1 cellular context compared by ENCODE assay signal in the genomic region with DNA sequence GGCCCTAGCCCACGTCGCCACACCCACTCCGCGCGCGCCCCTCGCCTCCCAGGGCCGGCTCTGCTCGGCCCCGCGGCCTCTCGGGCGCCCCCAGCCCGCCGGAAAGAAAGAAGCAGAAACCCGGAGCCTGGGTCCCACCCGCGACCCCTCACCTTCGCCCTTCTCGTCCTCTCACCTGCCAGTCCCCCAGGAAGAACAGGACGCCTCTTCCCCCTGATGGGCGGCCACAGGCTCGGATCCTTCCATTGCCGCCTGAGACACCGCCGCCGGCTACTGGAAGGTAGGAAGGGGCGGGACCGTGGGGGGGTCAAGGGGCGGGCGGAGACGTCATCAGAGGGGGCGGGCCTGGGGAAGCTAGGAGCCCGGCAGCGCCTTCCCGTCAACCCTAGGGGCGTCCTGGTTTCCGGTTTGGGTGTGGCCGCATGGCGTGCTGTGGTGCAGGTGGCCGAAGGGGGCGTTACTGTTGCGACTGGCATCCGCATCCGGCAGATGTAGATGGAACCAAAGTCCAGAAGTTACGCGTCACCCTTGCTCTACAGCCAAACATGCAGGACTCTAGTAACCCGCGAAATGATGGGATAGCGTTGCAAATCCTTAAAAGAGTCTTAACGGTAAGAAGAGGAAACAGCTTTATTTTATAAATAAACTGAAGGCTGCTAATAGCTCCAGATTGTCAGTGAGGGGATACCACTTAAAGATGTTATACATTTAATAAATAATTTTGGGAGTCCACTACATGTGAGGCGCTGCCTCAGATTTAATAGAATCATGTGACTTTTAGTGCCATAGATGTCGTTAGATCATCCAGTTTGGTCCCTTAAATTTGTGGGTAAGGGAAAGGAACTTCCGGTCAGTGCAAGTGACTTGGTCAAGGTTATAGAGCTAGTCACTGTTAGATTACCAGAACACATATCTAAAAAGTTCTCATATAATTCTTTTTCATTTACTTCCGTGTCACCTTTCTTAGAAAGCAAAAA.
A peak's percentile ranks its signal among the peaks of the same experiment; 100 is the strongest.
TF ChIP-seq lines count a peak whose summit lies in the region.

Gene UBA6 (minus strand): TSS at position 282 of the 977 bp plus-strand sequence. CDS start 36 bp downstream, at position 246.

TF ChIP-seq in GM12878, 131 proteins besides CTCF, POLR2A, EP300 and RAD21 (continued from another document and continues in another):
- TF ChIP-seq, protein P1, sequence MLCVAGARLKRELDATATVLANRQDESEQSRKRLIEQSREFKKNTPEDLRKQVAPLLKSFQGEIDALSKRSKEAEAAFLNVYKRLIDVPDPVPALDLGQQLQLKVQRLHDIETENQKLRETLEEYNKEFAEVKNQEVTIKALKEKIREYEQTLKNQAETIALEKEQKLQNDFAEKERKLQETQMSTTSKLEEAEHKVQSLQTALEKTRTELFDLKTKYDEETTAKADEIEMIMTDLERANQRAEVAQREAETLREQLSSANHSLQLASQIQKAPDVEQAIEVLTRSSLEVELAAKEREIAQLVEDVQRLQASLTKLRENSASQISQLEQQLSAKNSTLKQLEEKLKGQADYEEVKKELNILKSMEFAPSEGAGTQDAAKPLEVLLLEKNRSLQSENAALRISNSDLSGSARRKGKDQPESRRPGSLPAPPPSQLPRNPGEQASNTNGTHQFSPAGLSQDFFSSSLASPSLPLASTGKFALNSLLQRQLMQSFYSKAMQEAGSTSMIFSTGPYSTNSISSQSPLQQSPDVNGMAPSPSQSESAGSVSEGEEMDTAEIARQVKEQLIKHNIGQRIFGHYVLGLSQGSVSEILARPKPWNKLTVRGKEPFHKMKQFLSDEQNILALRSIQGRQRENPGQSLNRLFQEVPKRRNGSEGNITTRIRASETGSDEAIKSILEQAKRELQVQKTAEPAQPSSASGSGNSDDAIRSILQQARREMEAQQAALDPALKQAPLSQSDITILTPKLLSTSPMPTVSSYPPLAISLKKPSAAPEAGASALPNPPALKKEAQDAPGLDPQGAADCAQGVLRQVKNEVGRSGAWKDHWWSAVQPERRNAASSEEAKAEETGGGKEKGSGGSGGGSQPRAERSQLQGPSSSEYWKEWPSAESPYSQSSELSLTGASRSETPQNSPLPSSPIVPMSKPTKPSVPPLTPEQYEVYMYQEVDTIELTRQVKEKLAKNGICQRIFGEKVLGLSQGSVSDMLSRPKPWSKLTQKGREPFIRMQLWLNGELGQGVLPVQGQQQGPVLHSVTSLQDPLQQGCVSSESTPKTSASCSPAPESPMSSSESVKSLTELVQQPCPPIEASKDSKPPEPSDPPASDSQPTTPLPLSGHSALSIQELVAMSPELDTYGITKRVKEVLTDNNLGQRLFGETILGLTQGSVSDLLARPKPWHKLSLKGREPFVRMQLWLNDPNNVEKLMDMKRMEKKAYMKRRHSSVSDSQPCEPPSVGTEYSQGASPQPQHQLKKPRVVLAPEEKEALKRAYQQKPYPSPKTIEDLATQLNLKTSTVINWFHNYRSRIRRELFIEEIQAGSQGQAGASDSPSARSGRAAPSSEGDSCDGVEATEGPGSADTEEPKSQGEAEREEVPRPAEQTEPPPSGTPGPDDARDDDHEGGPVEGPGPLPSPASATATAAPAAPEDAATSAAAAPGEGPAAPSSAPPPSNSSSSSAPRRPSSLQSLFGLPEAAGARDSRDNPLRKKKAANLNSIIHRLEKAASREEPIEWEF (IDR thresholded peaks at IDR 0.05; ENCODE audit: insufficient replicate concordance, low read depth, low read length), result peak; percentile 38
- TF ChIP-seq USF2 (IDR thresholded peaks at IDR 0.05; ENCODE audit: borderline replicate concordance, low read depth, low read length), result no peak
- TF ChIP-seq TARDBP (IDR thresholded peaks at IDR 0.05; ENCODE audit: borderline replicate concordance), result no peak
- TF ChIP-seq CBX3 (IDR thresholded peaks at IDR 0.05; ENCODE audit: borderline replicate concordance, low read depth), result no peak
- TF ChIP-seq RFX5 (IDR thresholded peaks at IDR 0.05; ENCODE audit: low read depth, low read length), result 0 out of 2 replicates have a peak, but pooled peaks have one; percentile 33
- TF ChIP-seq, protein P2, sequence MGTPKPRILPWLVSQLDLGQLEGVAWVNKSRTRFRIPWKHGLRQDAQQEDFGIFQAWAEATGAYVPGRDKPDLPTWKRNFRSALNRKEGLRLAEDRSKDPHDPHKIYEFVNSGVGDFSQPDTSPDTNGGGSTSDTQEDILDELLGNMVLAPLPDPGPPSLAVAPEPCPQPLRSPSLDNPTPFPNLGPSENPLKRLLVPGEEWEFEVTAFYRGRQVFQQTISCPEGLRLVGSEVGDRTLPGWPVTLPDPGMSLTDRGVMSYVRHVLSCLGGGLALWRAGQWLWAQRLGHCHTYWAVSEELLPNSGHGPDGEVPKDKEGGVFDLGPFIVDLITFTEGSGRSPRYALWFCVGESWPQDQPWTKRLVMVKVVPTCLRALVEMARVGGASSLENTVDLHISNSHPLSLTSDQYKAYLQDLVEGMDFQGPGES (IDR thresholded peaks at IDR 0.05), result no peak
- TF ChIP-seq, protein P3, sequence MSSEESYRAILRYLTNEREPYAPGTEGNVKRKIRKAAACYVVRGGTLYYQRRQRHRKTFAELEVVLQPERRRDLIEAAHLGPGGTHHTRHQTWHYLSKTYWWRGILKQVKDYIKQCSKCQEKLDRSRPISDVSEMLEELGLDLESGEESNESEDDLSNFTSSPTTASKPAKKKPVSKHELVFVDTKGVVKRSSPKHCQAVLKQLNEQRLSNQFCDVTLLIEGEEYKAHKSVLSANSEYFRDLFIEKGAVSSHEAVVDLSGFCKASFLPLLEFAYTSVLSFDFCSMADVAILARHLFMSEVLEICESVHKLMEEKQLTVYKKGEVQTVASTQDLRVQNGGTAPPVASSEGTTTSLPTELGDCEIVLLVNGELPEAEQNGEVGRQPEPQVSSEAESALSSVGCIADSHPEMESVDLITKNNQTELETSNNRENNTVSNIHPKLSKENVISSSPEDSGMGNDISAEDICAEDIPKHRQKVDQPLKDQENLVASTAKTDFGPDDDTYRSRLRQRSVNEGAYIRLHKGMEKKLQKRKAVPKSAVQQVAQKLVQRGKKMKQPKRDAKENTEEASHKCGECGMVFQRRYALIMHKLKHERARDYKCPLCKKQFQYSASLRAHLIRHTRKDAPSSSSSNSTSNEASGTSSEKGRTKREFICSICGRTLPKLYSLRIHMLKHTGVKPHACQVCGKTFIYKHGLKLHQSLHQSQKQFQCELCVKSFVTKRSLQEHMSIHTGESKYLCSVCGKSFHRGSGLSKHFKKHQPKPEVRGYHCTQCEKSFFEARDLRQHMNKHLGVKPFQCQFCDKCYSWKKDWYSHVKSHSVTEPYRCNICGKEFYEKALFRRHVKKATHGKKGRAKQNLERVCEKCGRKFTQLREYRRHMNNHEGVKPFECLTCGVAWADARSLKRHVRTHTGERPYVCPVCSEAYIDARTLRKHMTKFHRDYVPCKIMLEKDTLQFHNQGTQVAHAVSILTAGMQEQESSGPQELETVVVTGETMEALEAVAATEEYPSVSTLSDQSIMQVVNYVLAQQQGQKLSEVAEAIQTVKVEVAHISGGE (CRISPR knock-in tag; IDR thresholded peaks at IDR 0.05), result no peak
- no peak for TF ChIP-seq FOXM1 (IDR thresholded peaks at IDR 0.05; ENCODE audit: low read depth, low read length)
- TF ChIP-seq SMARCA5 (IDR thresholded peaks at IDR 0.05), result peak; percentile 19; the same call in 1 of the 2 replicates
- peak; percentile 84 for TF ChIP-seq YY1 (IDR thresholded peaks at IDR 0.05; ENCODE audit: low read depth, low read length)
- TF ChIP-seq SUZ12 (IDR thresholded peaks at IDR 0.05; ENCODE audit: unreplicated experiment), result no peak
- no peak for TF ChIP-seq SIX5 (IDR thresholded peaks at IDR 0.05; ENCODE audit: low read depth, low read length, severe bottlenecking)
- TF ChIP-seq ELK1 (IDR thresholded peaks at IDR 0.05; ENCODE audit: low read depth, low read length), result peak; percentile 72; the same call in 1 of the 2 replicates
- no peak for TF ChIP-seq ZZZ3 (IDR thresholded peaks at IDR 0.05; ENCODE audit: control insufficient read depth, insufficient read length, low read depth)
- TF ChIP-seq TCF12 (IDR thresholded peaks at IDR 0.05; ENCODE audit: low read depth, low read length), result peak; percentile 97
- TF ChIP-seq MEF2A (IDR thresholded peaks at IDR 0.05; ENCODE audit: insufficient read depth, low read depth, low read length), result no peak
- peak; percentile 71 for TF ChIP-seq ZNF687 (IDR thresholded peaks at IDR 0.05)
- no peak for TF ChIP-seq USF1 (IDR thresholded peaks at IDR 0.05; ENCODE audit: borderline replicate concordance, extremely low read length, insufficient read depth, low read depth, low read length)
- no peak for TF ChIP-seq CHD4 (IDR thresholded peaks at IDR 0.05)
- TF ChIP-seq ZNF384 (IDR thresholded peaks at IDR 0.05; ENCODE audit: borderline replicate concordance, low read depth, low read length), result no peak
- peak; percentile 71 for TF ChIP-seq CHD2 (IDR thresholded peaks at IDR 0.05; ENCODE audit: borderline replicate concordance, low read depth, low read length)
- TF ChIP-seq HCFC1 (IDR thresholded peaks at IDR 0.05; ENCODE audit: low read length), result peak; percentile 59
- TF ChIP-seq STAT1 (conservative IDR thresholded peaks at IDR 0.05), result no peak
- TF ChIP-seq TCF7 (IDR thresholded peaks at IDR 0.05; ENCODE audit: borderline replicate concordance), result no peak
- TF ChIP-seq, protein P4, sequence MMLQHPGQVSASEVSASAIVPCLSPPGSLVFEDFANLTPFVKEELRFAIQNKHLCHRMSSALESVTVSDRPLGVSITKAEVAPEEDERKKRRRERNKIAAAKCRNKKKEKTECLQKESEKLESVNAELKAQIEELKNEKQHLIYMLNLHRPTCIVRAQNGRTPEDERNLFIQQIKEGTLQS (IDR thresholded peaks at IDR 0.05; ENCODE audit: borderline replicate concordance, extremely low read depth, low read depth, low read length), result peak; percentile 1; the same call in 1 of the 2 replicates
- peak; percentile 35; the same call in 1 of the 3 replicates for TF ChIP-seq POU2F2 (IDR thresholded peaks at IDR 0.05; ENCODE audit: borderline replicate concordance, low read depth, low read length)
- TF ChIP-seq E2F8 (IDR thresholded peaks at IDR 0.05; ENCODE audit: low read depth, partially characterized antibody), result no peak
- TF ChIP-seq KLF5 (IDR thresholded peaks at IDR 0.05; ENCODE audit: partially characterized antibody), result no peak
- TF ChIP-seq ZNF622 (IDR thresholded peaks at IDR 0.05), result no peak
- no peak for TF ChIP-seq STAT3 (IDR thresholded peaks at IDR 0.05; ENCODE audit: low read depth, low read length)
- peak; percentile 5 for TF ChIP-seq MEF2B (IDR thresholded peaks at IDR 0.05; ENCODE audit: partially characterized antibody, poor library complexity, severe bottlenecking)
